Comparison of ENCODE assay signal across 21 cellular contexts in genomic region chr3:17141699-17142098, GRCh38.
DNase-seq lines count a peak whose midpoint lies in the region; ATAC-seq, FAIRE-seq and TF ChIP-seq lines count a peak whose summit lies in the region.
"Had no signal": no experiment of that assay in that cellular context is flagged by ENCODE, and none has a peak within 500 bp of the region (broad histone marks: within the 10 kb centered on the region; RNA-seq: fewer than 3 reads in every experiment).

No MANE protein-coding gene starts in this region.

- H3K27ac ChIP-seq in HepG2 (ENCODE audit: extremely low read length, insufficient read depth, low read length): no peak overlapping the region
- H3K27ac ChIP-seq in right lobe of liver: no peak overlapping the region
- peak overlapping the region; percentile 78 for H3K27ac ChIP-seq in psoas muscle
- H3K27ac ChIP-seq: HL-60 had no signal

- no peaks in the 10 kb centered on the region for H3K9me3 ChIP-seq in HepG2 (ENCODE audit: low read length)
- no peaks in the 10 kb centered on the region for H3K9me3 ChIP-seq in right lobe of liver
- no peaks in the 10 kb centered on the region for H3K9me3 ChIP-seq in psoas muscle
- H3K9me3 ChIP-seq: BE2C, HAP-1 had no signal

- no peak for TF ChIP-seq RAD21 in HepG2 (CRISPR knock-in tag; IDR thresholded peaks at IDR 0.05)

- no peak overlapping the region for H3K4me3 ChIP-seq in HepG2 (replicated peaks in 1 of 3; ENCODE audit: insufficient read depth in 1 of 3, low read depth in 2 of 3, low read length in 3 of 3)
- no peak overlapping the region for H3K4me3 ChIP-seq in right lobe of liver
- H3K4me3 ChIP-seq in bronchial epithelial cell (ENCODE audit: low read depth, low read length): no peak overlapping the region
- H3K4me3 ChIP-seq in psoas muscle: no peak overlapping the region
- H3K4me3 ChIP-seq: HAP-1, K562 had no signal

- no peak for FAIRE-seq in HepG2 (lab: Jason Lieb, UNC)
- FAIRE-seq in bronchial epithelial cell (lab: Jason Lieb, UNC): peak; percentile 73
- FAIRE-seq: A204.1, G401.6, GM12892, GM18507, K562 had no signal

- H3K27me3 ChIP-seq in HepG2 (ENCODE audit: control insufficient read depth in 1 of 2, insufficient read depth in 2 of 2, low read length in 2 of 2) (peaks cover 1 to 36% of the 10 kb centered on the region in 2 experiments; a peak in 2 of 5 replicates), right lobe of liver (no peaks in the 10 kb centered on the region), bronchial epithelial cell (ENCODE audit: control insufficient read depth, insufficient read depth, low read length) (no peaks in the 10 kb centered on the region), psoas muscle (ENCODE audit: insufficient read depth in 3 of 3, low read length in 2 of 3) (no peaks in the 10 kb centered on the region)
- H3K27me3 ChIP-seq: BE2C had no signal

- H2AFZ ChIP-seq in HepG2 (ENCODE audit: low read length): no peak overlapping the region

- TF ChIP-seq EP300 in HepG2 (IDR thresholded peaks at IDR 0.05; ENCODE audit: low read depth in 2 of 2, low read length in 2 of 2) (no peak), HepG2 (CRISPR knock-in tag; IDR thresholded peaks at IDR 0.05; ENCODE audit: borderline replicate concordance) (no peak)

- in situ Hi-C loops in HepG2 (cut with HindIII; ENCODE audit: extremely low pct_ligation_motif_present, low pct_unique_long_range_greater_than_20kb): no loop called here

- H3K4me2 ChIP-seq in HepG2 (ENCODE audit: low read depth, low read length): no peak overlapping the region

- no peaks in the 10 kb centered on the region for H3K79me2 ChIP-seq in HepG2 (ENCODE audit: insufficient read depth, low read length)

- TF ChIP-seq CTCF in HepG2 (CRISPR knock-in tag; IDR thresholded peaks at IDR 0.05) (no peak), right lobe of liver (IDR thresholded peaks at IDR 0.05) (no peak), bronchial epithelial cell (IDR thresholded peaks at IDR 0.05; ENCODE audit: insufficient read depth, low read length, severe bottlenecking) (no peak), psoas muscle (IDR thresholded peaks at IDR 0.05) (no peak)

- H4K20me1 ChIP-seq in HepG2 (ENCODE audit: insufficient read depth, low read length): no peaks in the 10 kb centered on the region

- no peak for ATAC-seq in HepG2
- ATAC-seq in right lobe of liver: no peak
- no peak for ATAC-seq in psoas muscle
- ATAC-seq in GM18909 (IDR thresholded peaks at IDR 0.05; ENCODE audit: poor library complexity, unreplicated experiment): no peak

- intact Hi-C loops in HepG2 (cut with micrococcal nuclease; ENCODE audit: unreplicated experiment): no loop called here
- intact Hi-C loops in right lobe of liver (cut with DNase I): no loop called here
- intact Hi-C loops in psoas muscle (cut with DNase I): loop anchor here (5.0 to 10.0 kb wide), 3 partner anchors 49 to 537 kb away; partner anchors contain the start of gene DAZL (in 1 of the 2)

- H3K36me3 ChIP-seq in HepG2 (replicated peaks in 1 of 2; ENCODE audit: control insufficient read depth in 1 of 2, insufficient read depth in 2 of 2, low read length in 2 of 2) (no peaks in the 10 kb centered on the region), right lobe of liver (no peaks in the 10 kb centered on the region), bronchial epithelial cell (ENCODE audit: control insufficient read depth, insufficient read depth, low read length) (no peaks in the 10 kb centered on the region), psoas muscle (ENCODE audit: insufficient read depth in 1 of 2, low read depth in 1 of 2) (no peaks in the 10 kb centered on the region)
- H3K36me3 ChIP-seq: BE2C, HAP-1 had no signal

- 85% methylated on average over 2 of the region's 4 CpGs for WGBS in HepG2 (ENCODE audit: low lambda C conversion rate)
- WGBS in right lobe of liver (ENCODE audit: insufficient coverage, low coverage, low lambda C conversion rate, missing lambda C conversion rate): 100% methylated on average over 1 of the region's 4 CpGs
- 95 to 96% (median 96%) methylated on average over 4 of the region's 4 CpGs for WGBS in psoas muscle, 3 donors

- TF ChIP-seq POLR2A in HepG2 (IDR thresholded peaks at IDR 0.05; ENCODE audit: insufficient read depth in 1 of 2, low read depth in 2 of 2, low read length in 2 of 2): no peak
- no peak for TF ChIP-seq POLR2A in right lobe of liver (IDR thresholded peaks at IDR 0.05)

- DNase-seq in HepG2 (ENCODE audit: low spot score) (no peak), right lobe of liver (no peak), bronchial epithelial cell (ENCODE audit: low read depth) (no peak), psoas muscle (peak in 1 of 2 donors; percentile 19), SKM-1 treated with dmso at 0.1 percent for 144 hours (lab: John Stamatoyannopoulos, UW; ENCODE audit: unreplicated experiment) (no peak)
- no peak for DNase-seq in activated T-cell treated with anti-CD3 and anti-CD28 coated beads, Interleukin-2, amount 50 U/mL, for 1 hour
- DNase-seq: ACHN; BE2C; CD4-positive, CD25-positive, alpha-beta regulatory T cell; CD8-positive, alpha-beta memory T cell; COR-L47; DMS 273 treated with DMSO at 0.1 percent for 48 hours; IMR-90 had no signal

- no TSS peak for BruUV-seq in HepG2 (replicated peaks; lab: Mats Ljungman, UMichigan)

- no peaks in the 10 kb centered on the region for H3K4me1 ChIP-seq in HepG2 (ENCODE audit: insufficient read depth, low read length)
- no peaks in the 10 kb centered on the region for H3K4me1 ChIP-seq in right lobe of liver
- H3K4me1 ChIP-seq in psoas muscle: peaks cover 19% of the 10 kb centered on the region
- H3K4me1 ChIP-seq: BE2C, HAP-1 had no signal

- no peak overlapping the region for H3K9ac ChIP-seq in HepG2 (ENCODE audit: insufficient read depth, low read depth, low read length)

- POLR2A ChIA-PET in HepG2 (lab: Yijun Ruan, JAX): no interaction called here

- CTCF ChIA-PET in HepG2 (lab: Yijun Ruan, JAX; ENCODE audit: low intra/inter-chr PET ratio, low total read pairs): no interaction called here

TF ChIP-seq in HepG2, 621 proteins besides CTCF, POLR2A, EP300 and RAD21:
- TF ChIP-seq ZIK1 (CRISPR knock-in tag; IDR thresholded peaks at IDR 0.05; ENCODE audit: borderline replicate concordance, low read depth): no peak
- no peak for TF ChIP-seq IKZF4 (CRISPR knock-in tag; IDR thresholded peaks at IDR 0.05; ENCODE audit: borderline replicate concordance, low read depth, not compliant biosample characterization)
- peak; percentile 83 for TF ChIP-seq MNT (IDR thresholded peaks at IDR 0.05)

Comparison
In these comparisons a context has a peak if more than half of its experiments do, and no peak if none do; other contexts are left out.
1. intact Hi-C loops: an anchor here in psoas muscle (5.0 to 10.0 kb wide); none called in HepG2 and right lobe of liver.